In genomic region chr10:118594392-118595063, GRCh38 we compare ENCODE assay signal across 8 cellular contexts.
DNase-seq lines count a peak whose midpoint lies in the region; ATAC-seq lines count a peak whose summit lies in the region.

No MANE protein-coding gene starts in this region.

- peaks cover 3% of the 10 kb centered on the region for H3K4me1 Mint-ChIP-seq in activated naive CD4-positive, alpha-beta T cell treated with anti-CD3 and anti-CD28 coated beads, Interleukin-2, amount 10 ng/mL, durations not matched to agents 7 days and 5 days

- no peak for DNase-seq in activated CD4-positive, CD25-positive, alpha-beta regulatory T cell (lab: John Stamatoyannopoulos, UW)
- DNase-seq in activated naive CD4-positive, alpha-beta T cell treated with anti-CD3 and anti-CD28 coated beads, Interleukin-2, amount 10 ng/mL, durations not matched to agents 7 days and 5 days: peak; percentile 51
- DNase-seq in hepatic stellate cell (ENCODE audit: low spot score): peak; percentile 50
- DNase-seq in stimulated activated CD4-positive, alpha-beta T cell treated with anti-CD3 and anti-CD28 coated beads, Interleukin-1b, Interleukin-23, amount 100 ng/mL, for 4 hours (ENCODE audit: low read depth in 2 of 2): peak; percentile 10 to 14
- no peak for DNase-seq in NCI-H1417 treated with DMSO at 0.1 percent for 48 hours (lab: John Stamatoyannopoulos, UW)

- CTCF ChIA-PET in activated naive CD4-positive, alpha-beta T cell treated with anti-CD3 and anti-CD28 coated beads, Interleukin-2, amount 10 ng/mL, durations not matched to agents 7 days and 5 days (lab: Charles Lee): no interaction called here

- peak; percentile 36 to 44 for ATAC-seq in activated CD4-positive, CD25-positive, alpha-beta regulatory T cell treated with anti-CD3 and anti-CD28 coated beads, Interleukin-2, amount 50 U/mL, for 24 hours
- ATAC-seq in HG02884 (IDR thresholded peaks at IDR 0.05; ENCODE audit: unreplicated experiment) (no peak), HG02678 (IDR thresholded peaks at IDR 0.05; ENCODE audit: unreplicated experiment) (no peak)

- peaks cover 61% of the 10 kb centered on the region for H3K27me3 Mint-ChIP-seq in activated naive CD4-positive, alpha-beta T cell treated with anti-CD3 and anti-CD28 coated beads, Interleukin-2, amount 10 ng/mL, durations not matched to agents 7 days and 5 days

- H3K27ac Mint-ChIP-seq in activated naive CD4-positive, alpha-beta T cell treated with anti-CD3 and anti-CD28 coated beads, Interleukin-2, amount 10 ng/mL, durations not matched to agents 7 days and 5 days: no peak overlapping the region

- H3K4me3 Mint-ChIP-seq in activated naive CD4-positive, alpha-beta T cell treated with anti-CD3 and anti-CD28 coated beads, Interleukin-2, amount 10 ng/mL, durations not matched to agents 7 days and 5 days: no peak overlapping the region

- H3K9me3 Mint-ChIP-seq in activated naive CD4-positive, alpha-beta T cell treated with anti-CD3 and anti-CD28 coated beads, Interleukin-2, amount 10 ng/mL, durations not matched to agents 7 days and 5 days: no peaks in the 10 kb centered on the region

- H3K36me3 Mint-ChIP-seq in activated naive CD4-positive, alpha-beta T cell treated with anti-CD3 and anti-CD28 coated beads, Interleukin-2, amount 10 ng/mL, durations not matched to agents 7 days and 5 days: peaks cover 6% of the 10 kb centered on the region

Comparison
In these comparisons a context has a peak if more than half of its experiments do, and no peak if none do; other contexts are left out.
1. ATAC-seq: peak in activated CD4-positive, CD25-positive, alpha-beta regulatory T cell treated with anti-CD3 and anti-CD28 coated beads, Interleukin-2, amount 50 U/mL, for 24 hours (2 of 2); none in HG02884 (single experiment) and HG02678 (single experiment).
2. DNase-seq: peak in activated naive CD4-positive, alpha-beta T cell treated with anti-CD3 and anti-CD28 coated beads, Interleukin-2, amount 10 ng/mL, durations not matched to agents 7 days and 5 days (single experiment), hepatic stellate cell (single experiment) and stimulated activated CD4-positive, alpha-beta T cell treated with anti-CD3 and anti-CD28 coated beads, Interleukin-1b, Interleukin-23, amount 100 ng/mL, for 4 hours (2 of 2); none in activated CD4-positive, CD25-positive, alpha-beta regulatory T cell (0 of 4) and NCI-H1417 treated with DMSO at 0.1 percent for 48 hours (single experiment).